Comparison of ENCODE assay signal across 29 cellular contexts in genomic region chr2:65530547-65531320, GRCh38.
DNase-seq lines count a peak whose midpoint lies in the region; ATAC-seq, FAIRE-seq and TF ChIP-seq lines count a peak whose summit lies in the region.
"Had no signal": no experiment of that assay in that cellular context is flagged by ENCODE, and none has a peak within 500 bp of the region (broad histone marks: within the 10 kb centered on the region; RNA-seq: fewer than 3 reads in every experiment).

No MANE protein-coding gene starts in this region.

- 90 to 93% methylated on average over 5 of the region's 5 CpGs for WGBS in pancreas, 2 donors

- H3K36me3 Mint-ChIP-seq in stimulated activated memory B cell treated with anti-CD40 and anti-IgM and Interleukin-4, amounts not matched to agents 10 μg/mL and 1 μg/mL and 100 μg/mL, for 72 hours = no peaks in the 10 kb centered on the region

- no peak for FAIRE-seq in pancreas (lab: Jason Lieb, UNC)
- FAIRE-seq: GM18507, small intestine had no signal

- TF ChIP-seq CTCF in osteoblast (IDR thresholded peaks at IDR 0.05; ENCODE audit: extremely low read depth, low read depth, low read length) (no peak), pancreas (IDR thresholded peaks at IDR 0.05) (no peak)

- no peaks in the 10 kb centered on the region for H3K27me3 ChIP-seq in MG63
- H3K27me3 ChIP-seq in osteoblast (ENCODE audit: insufficient read depth, low read length) = no peaks in the 10 kb centered on the region
- no peaks in the 10 kb centered on the region for H3K27me3 ChIP-seq in pancreas
- H3K27me3 ChIP-seq: SJSA1, testis had no signal

- H3K36me3 ChIP-seq in MG63 (no peaks in the 10 kb centered on the region), osteoblast (ENCODE audit: insufficient read depth, low read length) (no peaks in the 10 kb centered on the region), pancreas (no peaks in the 10 kb centered on the region)
- H3K36me3 ChIP-seq: prostate gland, SJSA1 had no signal

- H3K9me3 Mint-ChIP-seq in stimulated activated memory B cell treated with anti-CD40 and anti-IgM and Interleukin-4, amounts not matched to agents 10 μg/mL and 1 μg/mL and 100 μg/mL, for 72 hours = no peaks in the 10 kb centered on the region
- H3K9me3 Mint-ChIP-seq: effector memory CD8-positive, alpha-beta T cell; nephron had no signal

- no peak overlapping the region for H2AFZ ChIP-seq in osteoblast (ENCODE audit: low read length)

- H3K4me3 ChIP-seq in MG63 = no peak overlapping the region
- no peak overlapping the region for H3K4me3 ChIP-seq in osteoblast (ENCODE audit: insufficient read depth, low read length)
- H3K4me3 ChIP-seq in pancreas = no peak overlapping the region
- H3K4me3 ChIP-seq: prostate gland, SJSA1, testis had no signal

- H3K27ac ChIP-seq in osteoblast (ENCODE audit: low read depth, low read length) (no peak overlapping the region), pancreas (no peak overlapping the region)
- H3K27ac ChIP-seq: foreskin keratinocyte, prostate gland, SJSA1, testis had no signal

- no peak for ATAC-seq in stimulated activated memory B cell treated with anti-CD40 and anti-IgM and Interleukin-4, amounts not matched to agents 10 μg/mL and 1 μg/mL and 100 μg/mL, for 72 hours
- ATAC-seq in pancreas = no peak
- ATAC-seq: activated CD4-positive, CD25-positive, alpha-beta regulatory T cell treated with anti-CD3 and anti-CD28 coated beads, Interleukin-2, amount 50 U/mL, for 24 hours; effector memory CD8-positive, alpha-beta T cell; foreskin keratinocyte; HCT116 had no signal

- no peaks in the 10 kb centered on the region for H4K20me1 ChIP-seq in osteoblast (ENCODE audit: insufficient read depth, low read length)

- no peaks in the 10 kb centered on the region for H3K79me2 ChIP-seq in osteoblast (ENCODE audit: insufficient read depth, low read length)

- peaks cover 42% of the 10 kb centered on the region for H3K27me3 Mint-ChIP-seq in stimulated activated memory B cell treated with anti-CD40 and anti-IgM and Interleukin-4, amounts not matched to agents 10 μg/mL and 1 μg/mL and 100 μg/mL, for 72 hours

- H3K4me1 ChIP-seq in osteoblast (ENCODE audit: insufficient read depth, low read length) = peaks cover 15% of the 10 kb centered on the region
- no peaks in the 10 kb centered on the region for H3K4me1 ChIP-seq in pancreas
- H3K4me1 ChIP-seq: SJSA1, testis had no signal

- H3K27ac Mint-ChIP-seq in stimulated activated memory B cell treated with anti-CD40 and anti-IgM and Interleukin-4, amounts not matched to agents 10 μg/mL and 1 μg/mL and 100 μg/mL, for 72 hours = no peak overlapping the region
- H3K27ac Mint-ChIP-seq: effector memory CD8-positive, alpha-beta T cell; nephron had no signal

- intact Hi-C loops in pancreas (cut with DNase I) = no loop called here

- peak; percentile 64 for DNase-seq in ELR (ENCODE audit: low read depth)
- peak; percentile 34 for DNase-seq in MG63
- peak; percentile 55 for DNase-seq in cerebellar cortex (ENCODE audit: low spot score)
- DNase-seq in osteoblast (ENCODE audit: insufficient read length, low spot score, missing footprints) = peak; percentile 86
- no peak for DNase-seq in NCI-H748 (lab: John Stamatoyannopoulos, UW; ENCODE audit: unreplicated experiment)
- no peak for DNase-seq in H4 (ENCODE audit: low spot score)
- no peak for DNase-seq in pancreas
- DNase-seq: central memory CD4-positive, alpha-beta T cell; effector memory CD8-positive, alpha-beta T cell; foreskin keratinocyte; hypothalamus; KG1; kidney glomerular epithelial cell; mesendoderm; NCI-H1092; NCI-H2171 treated with DMSO at 0.1 percent for 48 hours; NCI-H774; OCI-M1; small intestine; stimulated activated CD8-positive, alpha-beta memory T cell treated with anti-CD3 and anti-CD28 coated beads, Interleukin-4, amount 100 ng/mL, for 48 hours; T-helper 9 cell; testis had no signal

- H3K4me2 ChIP-seq in osteoblast (ENCODE audit: insufficient read depth, low read length) = peak overlapping the region; percentile 19

- H3K4me1 Mint-ChIP-seq in stimulated activated memory B cell treated with anti-CD40 and anti-IgM and Interleukin-4, amounts not matched to agents 10 μg/mL and 1 μg/mL and 100 μg/mL, for 72 hours = peaks cover 9% of the 10 kb centered on the region

- H3K4me3 Mint-ChIP-seq in stimulated activated memory B cell treated with anti-CD40 and anti-IgM and Interleukin-4, amounts not matched to agents 10 μg/mL and 1 μg/mL and 100 μg/mL, for 72 hours = no peak overlapping the region
- H3K4me3 Mint-ChIP-seq: effector memory CD8-positive, alpha-beta T cell; nephron had no signal

- H3K9me3 ChIP-seq in MG63 = no peaks in the 10 kb centered on the region
- no peaks in the 10 kb centered on the region for H3K9me3 ChIP-seq in osteoblast (ENCODE audit: low read depth, low read length)
- H3K9me3 ChIP-seq in pancreas = no peaks in the 10 kb centered on the region
- H3K9me3 ChIP-seq: prostate gland, SJSA1, testis had no signal

Comparison
In these comparisons a context has a peak if more than half of its experiments do, and no peak if none do; other contexts are left out.
1. DNase-seq: peak in ELR (single experiment), MG63 (single experiment), cerebellar cortex (single experiment) and osteoblast (single experiment); none in NCI-H748 (single experiment), H4 (single experiment) and pancreas (0 of 6).